34 cellular contexts compared by ENCODE assay signal in the genomic region with DNA sequence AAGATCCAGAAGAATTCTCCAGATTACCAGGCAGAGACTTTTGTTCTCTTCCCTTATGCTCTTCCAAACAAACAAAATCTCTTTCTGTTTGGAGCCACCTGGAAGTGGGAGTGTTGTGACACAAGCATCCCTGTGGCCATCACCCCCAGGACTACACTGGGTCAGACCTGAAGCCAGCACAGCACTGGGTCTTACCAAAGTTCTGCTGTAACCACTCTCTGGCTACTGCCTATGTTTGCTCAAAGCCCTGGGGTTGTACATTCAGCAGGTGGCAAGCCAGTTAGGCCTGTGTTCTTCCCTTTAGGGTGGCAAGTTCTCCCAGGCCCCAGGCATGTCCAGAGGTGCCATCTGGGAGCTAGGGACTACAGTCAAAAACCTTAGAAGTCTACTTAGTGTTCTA.
"Had no signal": no experiment of that assay in that cellular context is flagged by ENCODE, and none has a peak within 500 bp of the region (broad histone marks: within the 10 kb centered on the region; RNA-seq: fewer than 3 reads in every experiment).

No MANE protein-coding gene starts in this region.

- H3K27me3 ChIP-seq: MG63 had no signal

- H3K9me3 ChIP-seq: MG63 had no signal

- DNase-seq: Karpas-422, Kasumi-1, MG63, MM.1S, MV-4-11, NCI-H1048, NCI-H1092, NCI-H1092 treated with DMSO at 0.1 percent for 48 hours, NCI-H1105, NCI-H1105 treated with DMSO at 0.1 percent for 48 hours, NCI-H1417, NCI-H1417 treated with DMSO at 0.1 percent for 48 hours, NCI-H1436, NCI-H1436 treated with DMSO at 0.1 percent for 48 hours, NCI-H146, NCI-H1694, NCI-H1694 treated with DMSO at 0.1 percent for 48 hours, NCI-H187, NCI-H187 treated with DMSO at 0.1 percent for 48 hours, NCI-H1930, NCI-H2029, NCI-H2029 treated with DMSO at 0.1 percent for 48 hours, NCI-H2081, NCI-H2081 treated with DMSO at 0.1 percent for 48 hours, NCI-H2107, NCI-H2171, NCI-H2171 treated with DMSO at 0.1 percent for 48 hours, NCI-H2227 treated with DMSO at 0.1 percent for 48 hours, NCI-H226, NCI-H345, NCI-H446, NCI-H446 treated with DMSO at 0.1 percent for 48 hours, NCI-H510A, NCI-H510A treated with DMSO at 0.1 percent for 48 hours had no signal

- H3K36me3 ChIP-seq: MG63 had no signal

- H3K4me3 ChIP-seq: MG63 had no signal
